Comparison of ENCODE assay signal across 9 cellular contexts in the genomic region with DNA sequence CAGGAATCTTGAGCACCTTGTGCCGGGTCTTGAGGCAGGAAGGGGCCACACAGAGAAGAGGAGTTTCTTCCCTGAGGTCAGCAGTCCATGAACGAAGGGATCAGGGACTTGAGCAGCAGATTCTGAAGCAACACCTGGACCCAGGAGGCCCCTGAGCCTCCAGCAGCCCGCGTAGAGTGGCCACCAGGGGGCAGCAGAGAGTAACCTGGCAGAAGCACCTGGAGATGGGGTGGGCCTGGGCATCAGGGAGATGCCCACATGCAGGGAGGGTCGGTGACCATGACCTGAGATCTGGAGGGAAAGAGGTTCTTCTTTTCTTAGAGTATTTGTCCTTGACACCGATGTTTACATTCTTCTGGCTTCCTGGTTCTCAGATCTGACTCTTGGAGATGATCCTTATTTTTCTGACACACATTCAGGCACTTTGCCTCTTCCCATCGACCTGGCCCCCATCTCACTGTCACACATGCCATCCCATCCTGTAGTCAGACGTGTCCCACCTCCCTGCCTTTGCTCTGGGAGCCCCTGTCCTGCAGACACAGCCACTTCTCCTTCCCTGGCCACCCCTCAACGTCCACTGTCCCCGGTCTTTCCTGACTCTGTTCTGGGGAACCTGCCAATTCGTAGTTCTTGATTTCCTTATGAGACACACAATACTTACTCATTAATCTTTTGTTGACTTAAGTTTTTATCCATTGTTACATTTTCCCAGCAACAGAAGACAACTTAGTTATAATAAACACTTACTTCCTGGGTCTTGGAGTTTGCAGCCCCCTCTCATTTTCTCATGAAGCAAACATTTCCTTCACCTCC.
DNase-seq lines count a peak whose midpoint lies in the region; ATAC-seq, FAIRE-seq and TF ChIP-seq lines count a peak whose summit lies in the region.
"Had no signal": no experiment of that assay in that cellular context is flagged by ENCODE, and none has a peak within 500 bp of the region (broad histone marks: within the 10 kb centered on the region; RNA-seq: fewer than 3 reads in every experiment).

No MANE protein-coding gene starts in this region.

- H3K9me2 ChIP-seq in SU-DHL-6 (replicated peaks; ENCODE audit: insufficient read depth, low read length), result no peaks in the 10 kb centered on the region
- H3K9me2 ChIP-seq in hepatocyte (replicated peaks; ENCODE audit: insufficient read depth), result no peaks in the 10 kb centered on the region

- no peaks in the 10 kb centered on the region for H3K36me3 ChIP-seq in SU-DHL-6 (ENCODE audit: low read length)
- no peaks in the 10 kb centered on the region for H3K36me3 ChIP-seq in hepatocyte (replicated peaks; ENCODE audit: insufficient read depth, low read depth)

- H3K9me3 ChIP-seq in SU-DHL-6 (ENCODE audit: insufficient read depth, low read length), result no peaks in the 10 kb centered on the region
- no peaks in the 10 kb centered on the region for H3K9me3 ChIP-seq in hepatocyte (ENCODE audit: low read depth)

- ATAC-seq in activated naive CD4-positive, alpha-beta T cell treated with anti-CD3 and anti-CD28 coated beads, Interleukin-2, amount 50 U/mL, for 72 hours, result peak; percentile 75 to 85
- ATAC-seq in GM21390 (IDR thresholded peaks at IDR 0.05; ENCODE audit: unreplicated experiment), result no peak

- H4K20me1 ChIP-seq in SU-DHL-6 (ENCODE audit: low read depth, low read length) (no peaks in the 10 kb centered on the region), hepatocyte (ENCODE audit: insufficient read depth, poor library complexity, severe bottlenecking) (no peaks in the 10 kb centered on the region)

- WGBS in hepatocyte (ENCODE audit: low lambda C conversion rate, missing lambda C conversion rate), result 40% methylated on average over 11 of the region's 11 CpGs

- no peaks in the 10 kb centered on the region for H3K36me3 Mint-ChIP-seq in activated naive CD4-positive, alpha-beta T cell treated with anti-CD3 and anti-CD28 coated beads, Interleukin-2, amount 50 U/mL, for 72 hours

- H3K4me2 ChIP-seq in SU-DHL-6 (ENCODE audit: low read depth, low read length, poor library complexity, severe bottlenecking) (no peak overlapping the region), hepatocyte (no peak overlapping the region)

- H3K4me3 ChIP-seq in SU-DHL-6 (ENCODE audit: insufficient read depth, low read length, poor library complexity, severe bottlenecking), result no peak overlapping the region
- H3K4me3 ChIP-seq in hepatocyte, result no peak overlapping the region
- H3K4me3 ChIP-seq: skin epidermis had no signal

- no peaks in the 10 kb centered on the region for H3F3A ChIP-seq in SU-DHL-6 (ENCODE audit: insufficient read depth)

- H3K27ac ChIP-seq in SU-DHL-6 (ENCODE audit: low read depth, low read length), result no peak overlapping the region
- no peak overlapping the region for H3K27ac ChIP-seq in hepatocyte
- H3K27ac ChIP-seq: skin epidermis had no signal

- no peak overlapping the region for H3K9ac ChIP-seq in SU-DHL-6 (ENCODE audit: low read length)

- H3K4me1 ChIP-seq in hepatocyte (ENCODE audit: insufficient read depth), result peaks cover 18% of the 10 kb centered on the region

- peak; percentile 78 for FAIRE-seq in GM18507 (lab: Jason Lieb, UNC)

- TF ChIP-seq CTCF in SU-DHL-6 (IDR thresholded peaks at IDR 0.05; ENCODE audit: insufficient read depth, low read length, poor library complexity, severe bottlenecking), result peak; percentile 54
- peak; percentile 84 for TF ChIP-seq CTCF in hepatocyte (IDR thresholded peaks at IDR 0.05; ENCODE audit: poor library complexity)

- no peaks in the 10 kb centered on the region for H3K79me2 ChIP-seq in SU-DHL-6 (ENCODE audit: insufficient read depth, low read length)
- no peaks in the 10 kb centered on the region for H3K79me2 ChIP-seq in hepatocyte

- H2AFZ ChIP-seq in SU-DHL-6 (ENCODE audit: low read depth, low read length, severe bottlenecking) (no peak overlapping the region), hepatocyte (no peak overlapping the region)

- DNase-seq in AG08396 (ENCODE audit: low spot score) (peak; percentile 51), GM18507 (ENCODE audit: extremely low spot score, insufficient read length, low read depth) (no peak), hepatocyte (ENCODE audit: low spot score) (peak; percentile 75), putamen (ENCODE audit: low spot score) (no peak)
- DNase-seq in activated naive CD4-positive, alpha-beta T cell treated with anti-CD3 and anti-CD28 coated beads, Interleukin-2, amount 50 U/mL, for 72 hours (ENCODE audit: low spot score in 2 of 2), result peak in 1 of 2 donors; percentile 84
- peak; percentile 81 for DNase-seq in stimulated activated CD4-positive, alpha-beta T cell treated with anti-CD3 and anti-CD28 coated beads, Interleukin-15, amount 100 ng/mL, for 24 hours

- H3K27me3 ChIP-seq in SU-DHL-6 (ENCODE audit: low read length), result no peaks in the 10 kb centered on the region
- H3K27me3 ChIP-seq in hepatocyte, result no peaks in the 10 kb centered on the region

- H3K27ac Mint-ChIP-seq in activated naive CD4-positive, alpha-beta T cell treated with anti-CD3 and anti-CD28 coated beads, Interleukin-2, amount 50 U/mL, for 72 hours, result no peak overlapping the region

- H3K9me3 Mint-ChIP-seq in activated naive CD4-positive, alpha-beta T cell treated with anti-CD3 and anti-CD28 coated beads, Interleukin-2, amount 50 U/mL, for 72 hours, result no peaks in the 10 kb centered on the region

Comparison
In these comparisons a context has a peak if more than half of its experiments do, and no peak if none do; other contexts are left out.
1. DNase-seq: peak in AG08396 (single experiment), hepatocyte (single experiment) and stimulated activated CD4-positive, alpha-beta T cell treated with anti-CD3 and anti-CD28 coated beads, Interleukin-15, amount 100 ng/mL, for 24 hours (single experiment); none in GM18507 (single experiment) and putamen (single experiment).